In genomic region chr22:22648863-22649536, GRCh38 we compare ENCODE assay signal across 5 cellular contexts. TPM values are rescaled to one million over a fixed set of nuclear protein-coding genes. Genes with fewer than 3 reads are reported as not detected.
"Had no signal": no experiment of that assay in that cellular context is flagged by ENCODE, and none has a peak within 500 bp of the region (broad histone marks: within the 10 kb centered on the region; RNA-seq: fewer than 3 reads in every experiment).

No MANE protein-coding gene starts in this region.

RNA-seq across cellular contexts. Expression of gene GGTLC2, which starts 4.6 kb away (rescaled TPM):
- total RNA-seq: GM23338, H1, H9, HT-29, IMR-90 had no signal
- polyA plus RNA-seq: GM23338, H1 had no signal
